Comparison of ENCODE assay signal across 11 cellular contexts in genomic region chr20:47678130-47678453, GRCh38.
"Had no signal": no experiment of that assay in that cellular context is flagged by ENCODE, and none has a peak within 500 bp of the region (broad histone marks: within the 10 kb centered on the region; RNA-seq: fewer than 3 reads in every experiment).

No MANE protein-coding gene starts in this region.

- H3K4me1 Mint-ChIP-seq: nephron progenitor cell had no signal

- H3K27ac ChIP-seq: body of pancreas, dorsolateral prefrontal cortex, foreskin keratinocyte, left lung, thyroid gland, VCaP had no signal

- H3K27me3 ChIP-seq: body of pancreas, dorsolateral prefrontal cortex, foreskin keratinocyte, left lung, thyroid gland had no signal

- H3K27ac Mint-ChIP-seq: activated naive CD4-positive, alpha-beta T cell treated with anti-CD3 and anti-CD28 coated beads for 36 hours; mesothelial cell of epicardium; nephron progenitor cell had no signal

- H3K9me3 ChIP-seq: body of pancreas, left lung, thyroid gland had no signal

- H3K4me1 ChIP-seq: body of pancreas, foreskin keratinocyte, thyroid gland had no signal

- H3K36me3 ChIP-seq: left lung, thyroid gland had no signal

- H3K9me3 Mint-ChIP-seq: activated naive CD4-positive, alpha-beta T cell treated with anti-CD3 and anti-CD28 coated beads for 36 hours; mesothelial cell of epicardium; nephron progenitor cell had no signal

- H3K4me3 Mint-ChIP-seq: activated naive CD4-positive, alpha-beta T cell treated with anti-CD3 and anti-CD28 coated beads for 36 hours; mesothelial cell of epicardium; nephron progenitor cell had no signal

- H3K4me3 ChIP-seq: body of pancreas, dorsolateral prefrontal cortex, left lung, thyroid gland had no signal

- FAIRE-seq: colon, kidney had no signal
